ENCODE assay signal across 10 cellular contexts in the genomic region with DNA sequence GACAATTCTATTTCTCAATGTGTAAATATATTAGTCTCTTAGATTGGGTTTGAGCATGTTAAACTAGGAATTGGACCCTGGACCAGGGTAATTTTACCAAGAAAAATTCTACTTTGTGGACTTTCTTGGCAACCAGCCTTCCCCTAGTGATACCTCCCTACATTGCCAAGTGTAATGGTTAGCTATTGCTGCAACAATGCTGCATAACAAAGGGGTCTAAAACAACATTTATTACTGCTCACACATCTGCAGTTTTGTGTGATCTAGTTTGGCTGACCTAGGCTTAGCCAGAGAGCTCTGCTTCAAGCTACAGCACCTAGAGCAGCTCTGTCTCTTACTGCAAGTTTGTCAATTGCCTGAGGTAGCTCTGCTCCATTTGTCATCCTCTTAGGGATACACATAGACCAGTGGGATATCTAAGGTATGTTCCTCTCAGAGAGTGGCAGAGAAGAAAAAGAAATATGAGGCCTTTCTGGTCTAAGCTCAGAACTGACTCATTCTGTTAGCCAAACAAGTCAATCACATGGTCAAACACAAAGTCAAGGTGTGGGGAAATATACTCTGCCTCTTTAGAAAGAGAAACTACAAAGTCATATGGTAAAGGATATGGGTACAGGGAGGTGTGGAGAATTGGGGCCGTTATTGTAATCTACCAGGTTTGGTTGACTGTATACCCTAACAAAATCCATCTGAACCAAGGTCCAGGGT. TPM values are rescaled to one million over a fixed set of nuclear protein-coding genes. Genes with fewer than 3 reads are reported as not detected.
DNase-seq lines count a peak whose midpoint lies in the region; ATAC-seq and TF ChIP-seq lines count a peak whose summit lies in the region.
"Had no signal": no experiment of that assay in that cellular context is flagged by ENCODE, and none has a peak within 500 bp of the region (broad histone marks: within the 10 kb centered on the region; RNA-seq: fewer than 3 reads in every experiment).

No MANE protein-coding gene starts in this region.

- H3K36me3 ChIP-seq in PC-9 (ENCODE audit: low read depth) (no peaks in the 10 kb centered on the region), stomach smooth muscle (ENCODE audit: control insufficient read depth in 2 of 2, insufficient read depth in 2 of 2, low read length in 2 of 2) (peaks cover 0 to 2% of the 10 kb centered on the region in 2 donors), HAP-1 (replicated peaks) (no peaks in the 10 kb centered on the region), lower lobe of right lung (no peaks in the 10 kb centered on the region)

- H3K9me3 ChIP-seq in PC-9 (ENCODE audit: insufficient read depth, low read depth) (peaks cover 6% of the 10 kb centered on the region; the same call in 1 of the 2 replicates), stomach smooth muscle (ENCODE audit: control insufficient read depth in 2 of 2, low read length in 2 of 2) (no peaks in the 10 kb centered on the region), HAP-1 (0 out of 2 replicates have a peak, but pooled peaks cover 3% of the 10 kb centered on the region), lower lobe of right lung (no peaks in the 10 kb centered on the region)

- no peaks in the 10 kb centered on the region for H3K27me3 ChIP-seq in PC-9 (ENCODE audit: insufficient read depth, low read depth)
- H3K27me3 ChIP-seq in stomach smooth muscle (ENCODE audit: control insufficient read depth in 1 of 2, insufficient read depth in 2 of 2, low read length in 2 of 2), result peaks cover 0 to 3% of the 10 kb centered on the region in 2 donors
- no peaks in the 10 kb centered on the region for H3K27me3 ChIP-seq in HAP-1 (ENCODE audit: low read depth)
- peaks cover 11% of the 10 kb centered on the region for H3K27me3 ChIP-seq in lower lobe of right lung (ENCODE audit: low read depth)

- BruUV-seq in PC-9 (replicated peaks; lab: Mats Ljungman, UMichigan), result no TSS peak

- H3K4me3 ChIP-seq in PC-9, result no peak overlapping the region
- H3K4me3 ChIP-seq in stomach smooth muscle (ENCODE audit: low read length in 2 of 2), result no peak overlapping the region
- no peak overlapping the region for H3K4me3 ChIP-seq in HAP-1
- H3K4me3 ChIP-seq in lower lobe of right lung, result no peak overlapping the region

- no peaks in the 10 kb centered on the region for H3K79me2 ChIP-seq in PC-9 (ENCODE audit: low read depth)

- H3K9me2 ChIP-seq in PC-9 (ENCODE audit: insufficient read depth), result no peaks in the 10 kb centered on the region

- TF ChIP-seq CTCF in PC-9 (conservative IDR thresholded peaks at IDR 0.05) (no peak), lower lobe of right lung (IDR thresholded peaks at IDR 0.05) (no peak)

- peaks cover 12% of the 10 kb centered on the region; the same call in 1 of the 2 replicates for H3F3A ChIP-seq in PC-9 (ENCODE audit: insufficient read depth, low read depth)

- intact Hi-C loops in PC-9 (cut with micrococcal nuclease; ENCODE audit: unreplicated experiment) (no loop called here), lower lobe of right lung (cut with DNase I) (no loop called here)

- ATAC-seq in activated T-cell treated with anti-CD3 and anti-CD28 coated beads, Interleukin-2, amount 50 U/mL, for 4 hours, result peak; percentile 19 to 36
- ATAC-seq in HG03520 (IDR thresholded peaks at IDR 0.05; ENCODE audit: unreplicated experiment) (no peak), lower lobe of right lung (no peak)

- peaks cover 73% of the 10 kb centered on the region for H3K27me3 Mint-ChIP-seq in activated T-cell treated with anti-CD3 and anti-CD28 coated beads, Interleukin-2, amount 50 U/mL, for 4 hours (ENCODE audit: low read depth)

- in situ Hi-C loops in HAP-1 (cut with MboI; ENCODE audit: low sequenced_read_pairs), result no loop called here

- H3K36me3 Mint-ChIP-seq in activated T-cell treated with anti-CD3 and anti-CD28 coated beads, Interleukin-2, amount 50 U/mL, for 4 hours (ENCODE audit: insufficient read depth), result no peaks in the 10 kb centered on the region

- H4K20me1 ChIP-seq in PC-9 (ENCODE audit: insufficient read depth), result no peaks in the 10 kb centered on the region

- CTCF ChIA-PET in PC-9 (lab: Charles Lee), result interaction anchor here (0.6 kb wide), 1 partner anchor 321 kb away, joined by 3 read pairs; no protein-coding TSS in a partner anchor

- H3K9me3 Mint-ChIP-seq in activated T-cell treated with anti-CD3 and anti-CD28 coated beads, Interleukin-2, amount 50 U/mL, for 4 hours, result no peaks in the 10 kb centered on the region

- no peak for DNase-seq in activated T-cell treated with anti-CD3 and anti-CD28 coated beads, Interleukin-2, amount 50 U/mL, for 4 hours
- DNase-seq in activated T-cell treated with anti-CD3 and anti-CD28 coated beads, Interleukin-2, amount 50 U/mL, for 48 hours, result no peak
- DNase-seq in PC-9, result peak in 1 of 2 experiments; percentile 89
- peak; percentile 21 for DNase-seq in glomerular visceral epithelial cell (ENCODE audit: extremely low spot score)
- no peak for DNase-seq in HAP-1 (ENCODE audit: low spot score in 2 of 2)
- DNase-seq in lower lobe of right lung, result no peak
- DNase-seq: dorsolateral prefrontal cortex, substantia nigra had no signal

- peaks cover 20% of the 10 kb centered on the region for H3K4me1 Mint-ChIP-seq in activated T-cell treated with anti-CD3 and anti-CD28 coated beads, Interleukin-2, amount 50 U/mL, for 4 hours (ENCODE audit: low read depth)

- no peak overlapping the region for H3K9ac ChIP-seq in stomach smooth muscle (ENCODE audit: low read length in 2 of 2)

- H3K4me1 ChIP-seq in PC-9 (replicated peaks; ENCODE audit: insufficient read depth) (peaks cover 22% of the 10 kb centered on the region), stomach smooth muscle (ENCODE audit: control insufficient read depth, insufficient read depth, low read length) (peaks cover 29% of the 10 kb centered on the region), HAP-1 (peaks cover 15% of the 10 kb centered on the region), lower lobe of right lung (peaks cover 28% of the 10 kb centered on the region)

- no peak overlapping the region for H2AFZ ChIP-seq in PC-9

- peak overlapping the region; percentile 11; the same call in 1 of the 2 replicates for H3K27ac ChIP-seq in PC-9
- H3K27ac ChIP-seq in stomach smooth muscle (ENCODE audit: low read length), result peak overlapping the region; percentile 81
- no peak overlapping the region for H3K27ac ChIP-seq in lower lobe of right lung

- no peak overlapping the region for H3K4me3 Mint-ChIP-seq in activated T-cell treated with anti-CD3 and anti-CD28 coated beads, Interleukin-2, amount 50 U/mL, for 4 hours

- peak overlapping the region; percentile 2; the same call in 1 of the 2 replicates for H3K4me2 ChIP-seq in PC-9

- POLR2A ChIA-PET in PC-9 (lab: Charles Lee; ENCODE audit: unreplicated experiment), result interaction anchor here (0.7 kb wide), 1 partner anchor 26 kb away, joined by 5 read pairs; no protein-coding TSS in a partner anchor

RNA-seq across cellular contexts. Expression of gene LAYN, which starts 2.0 kb away (rescaled TPM):
- total RNA-seq in activated T-cell treated with anti-CD3 and anti-CD28 coated beads, Interleukin-2, amount 50 U/mL, for 4 hours, result 1 to 10 TPM in 2 of 3 donors, under 1 TPM in 1; 0.43 to 3.0 (median 1.7) TPM
- total RNA-seq in PC-9 (2021) (19.9 and 22.2 TPM in 2 replicates), lower lobe of right lung (15.0 TPM)

RNA-seq across cellular contexts. Expression of gene HOATZ, which starts 24.0 kb away (rescaled TPM):
- total RNA-seq in activated T-cell treated with anti-CD3 and anti-CD28 coated beads, Interleukin-2, amount 50 U/mL, for 4 hours, result not detected
- total RNA-seq in PC-9 (2021) (not detected in 2 replicates), lower lobe of right lung (15.0 TPM)

RNA-seq across cellular contexts. Expression of gene BTG4, which starts 26.4 kb away (rescaled TPM):
- under 1 TPM in 1 of 3 donors, not detected in 2; 0.43 TPM for total RNA-seq in activated T-cell treated with anti-CD3 and anti-CD28 coated beads, Interleukin-2, amount 50 U/mL, for 4 hours
- not detected in 2 replicates for total RNA-seq in PC-9 (2021)
- total RNA-seq in lower lobe of right lung, result 0.38 TPM

Comparison
In these comparisons a context has a peak if more than half of its experiments do, and no peak if none do; other contexts are left out.
1. ATAC-seq: peak in activated T-cell treated with anti-CD3 and anti-CD28 coated beads, Interleukin-2, amount 50 U/mL, for 4 hours (2 of 2); none in HG03520 (single experiment) and lower lobe of right lung (0 of 2).
2. RNA of gene HOATZ, which starts 24.0 kb away (total RNA-seq): 15.0 TPM in lower lobe of right lung (single experiment); not detected in activated T-cell treated with anti-CD3 and anti-CD28 coated beads, Interleukin-2, amount 50 U/mL, for 4 hours and not detected in PC-9; every median in the first group is over 10 times any median in the second.